ENCODE assay signal across 11 cellular contexts in the genomic region with DNA sequence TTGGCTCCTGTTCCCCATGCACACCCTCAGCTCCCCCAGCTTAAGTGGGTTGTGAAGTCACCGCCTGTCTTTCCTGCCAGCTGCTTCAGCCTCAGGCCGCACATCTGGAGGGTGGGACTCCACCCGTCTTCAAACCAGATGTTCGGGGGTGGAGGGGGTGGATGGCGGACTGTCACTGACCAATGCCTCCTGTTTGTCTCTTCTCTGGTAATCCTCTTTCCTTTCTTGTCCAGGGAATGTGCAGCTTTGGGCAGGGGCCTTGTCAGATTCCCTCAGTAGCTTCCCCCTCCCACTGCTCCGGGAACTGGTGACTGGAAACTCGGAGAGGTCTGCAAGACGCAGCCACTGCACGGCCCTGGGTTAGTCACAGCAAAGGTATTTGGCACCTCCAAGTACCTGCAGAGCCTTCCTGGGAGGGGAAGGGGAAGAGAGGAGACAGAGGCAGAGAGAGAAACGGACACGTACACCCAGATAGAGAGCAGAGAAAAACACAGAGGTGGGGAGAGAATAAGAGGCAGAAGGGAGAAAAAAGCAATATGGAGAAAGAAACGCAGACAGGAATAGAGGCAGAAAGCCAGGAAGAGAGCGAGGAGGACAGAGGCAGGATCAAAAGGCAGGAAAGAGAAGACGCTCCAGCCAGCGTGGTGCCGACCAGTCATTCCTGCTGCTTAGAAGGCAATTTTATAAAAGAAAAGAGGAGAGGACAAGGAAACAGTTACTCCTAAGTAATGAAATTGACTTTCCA. TPM values are rescaled to one million over a fixed set of nuclear protein-coding genes. Genes with fewer than 3 reads are reported as not detected.
A peak's percentile ranks its signal among the peaks of the same experiment; 100 is the strongest.
DNase-seq lines count a peak whose midpoint lies in the region; ATAC-seq and TF ChIP-seq lines count a peak whose summit lies in the region.
"Had no signal": no experiment of that assay in that cellular context is flagged by ENCODE, and none has a peak within 500 bp of the region (broad histone marks: within the 10 kb centered on the region; RNA-seq: fewer than 3 reads in every experiment).

No MANE protein-coding gene starts in this region.

- BruUV-seq in MCF 10A (replicated peaks; lab: Mats Ljungman, UMichigan): no TSS peak

- no peak overlapping the region for H3K18ac ChIP-seq in H9 (ENCODE audit: insufficient read length, low read depth, low read length)

- intact Hi-C loops in MCF 10A (cut with micrococcal nuclease): no loop called here
- intact Hi-C loops in right cardiac atrium (cut with DNase I): no loop called here

- no peak overlapping the region for H2BK20ac ChIP-seq in H9 (ENCODE audit: low read depth, low read length, poor library complexity, severe bottlenecking)

- H3K23ac ChIP-seq in H9 (ENCODE audit: insufficient read length, low read depth, low read length): no peak overlapping the region

- H2AFZ ChIP-seq in H9 (ENCODE audit: low read length): no peak overlapping the region

- H3K4ac ChIP-seq in H9 (ENCODE audit: low read depth, low read length): no peak overlapping the region

- no peak overlapping the region for H3K9ac ChIP-seq in H9 (ENCODE audit: extremely low read depth, insufficient read length, low read length)

- no peak overlapping the region for H2BK15ac ChIP-seq in H9 (ENCODE audit: low read depth, low read length)

- H3K14ac ChIP-seq in H9 (ENCODE audit: insufficient read depth, low read length): no peak overlapping the region

- H4K8ac ChIP-seq in H9 (replicated peaks; ENCODE audit: insufficient read length, low read depth, low read length): no peak overlapping the region

- POLR2A ChIA-PET in MCF 10A (lab: Yijun Ruan, JAX): interaction anchor here (0.6 to 1.7 kb wide), 6 partner anchors 21 to 271 kb away, joined by 3 to 9 read pairs (median 4); no protein-coding TSS in a partner anchor

- no peak overlapping the region for H3K4me2 ChIP-seq in H9 (ENCODE audit: insufficient read depth, insufficient read length, low read length)

- no peaks in the 10 kb centered on the region for H3K9me3 ChIP-seq in H9 (ENCODE audit: control insufficient read depth, low read depth, low read length)
- no peaks in the 10 kb centered on the region for H3K9me3 ChIP-seq in right cardiac atrium (ENCODE audit: control insufficient read depth, low read length)

- H2BK12ac ChIP-seq in H9 (ENCODE audit: insufficient read length, low read depth, low read length): no peak overlapping the region

- no peak overlapping the region for H3K27ac ChIP-seq in H9 (ENCODE audit: insufficient read length, low read depth, low read length)
- peak overlapping the region; percentile 25 for H3K27ac ChIP-seq in right cardiac atrium (ENCODE audit: low read length)

- no peak overlapping the region for H3K56ac ChIP-seq in H9 (ENCODE audit: insufficient read length, low read depth, low read length)

- no peak overlapping the region for H2BK5ac ChIP-seq in H9 (ENCODE audit: insufficient read length, low read length)

- H4K91ac ChIP-seq in H9 (ENCODE audit: insufficient read length, low read depth, low read length): no peak overlapping the region

- no peaks in the 10 kb centered on the region for H3K79me1 ChIP-seq in H9 (ENCODE audit: insufficient read depth, low read depth, low read length, poor library complexity, severe bottlenecking)

- H3K27me3 ChIP-seq in H9 (ENCODE audit: insufficient read depth, low read length) (no peaks in the 10 kb centered on the region), right cardiac atrium (ENCODE audit: control insufficient read depth, insufficient read depth) (no peaks in the 10 kb centered on the region)

- no peaks in the 10 kb centered on the region for H3K23me2 ChIP-seq in H9 (ENCODE audit: insufficient read length, low read depth, low read length, poor library complexity, severe bottlenecking)

- H3K27me3 Mint-ChIP-seq in H9 (ENCODE audit: low read depth) (peaks cover 1% of the 10 kb centered on the region), MCF 10A (ENCODE audit: insufficient read depth, unreplicated experiment) (peaks cover 4% of the 10 kb centered on the region)

- H3K4me1 ChIP-seq in H9 (ENCODE audit: insufficient read depth, low read length) (peaks cover 6% of the 10 kb centered on the region; the same call in 1 of the 2 replicates), right cardiac atrium (ENCODE audit: control insufficient read depth, insufficient read depth, low read length) (peaks cover 11% of the 10 kb centered on the region)

- H3K27ac Mint-ChIP-seq in H9 (peak overlapping the region in 2 of 3 experiments; percentile 56 to 82; a peak in 4 of 7 replicates), MCF 10A (ENCODE audit: low read depth, unreplicated experiment) (peak overlapping the region; percentile 89)
- H3K27ac Mint-ChIP-seq: activated naive CD4-positive, alpha-beta T cell treated with anti-CD3 and anti-CD28 coated beads, Interleukin-2, amount 50 U/mL, for 24 hours had no signal

- no peak overlapping the region for H2BK120ac ChIP-seq in H9 (ENCODE audit: low read depth, low read length, poor library complexity, severe bottlenecking)

- H3K36me3 Mint-ChIP-seq in H9 (ENCODE audit: insufficient read depth in 1 of 3, low read depth in 3 of 3) (peaks cover 0 to 13% (median 4%) of the 10 kb centered on the region in 3 experiments; a peak in 3 of 7 replicates), MCF 10A (ENCODE audit: insufficient read depth, unreplicated experiment) (no peaks in the 10 kb centered on the region)
- H3K36me3 Mint-ChIP-seq: activated naive CD4-positive, alpha-beta T cell treated with anti-CD3 and anti-CD28 coated beads, Interleukin-2, amount 50 U/mL, for 24 hours had no signal

- peaks cover 2% of the 10 kb centered on the region for H4K20me1 ChIP-seq in H9 (ENCODE audit: control insufficient read depth, insufficient read depth, insufficient read length)

- no peak overlapping the region for H2AK5ac ChIP-seq in H9 (ENCODE audit: insufficient read length, low read length)

- no peaks in the 10 kb centered on the region for H3K79me2 ChIP-seq in H9 (ENCODE audit: insufficient read depth, low read length)

- ATAC-seq in right cardiac atrium: peak; percentile 65 to 72

- no peaks in the 10 kb centered on the region for H3K9me3 Mint-ChIP-seq in H9
- H3K9me3 Mint-ChIP-seq in MCF 10A (ENCODE audit: unreplicated experiment): no peaks in the 10 kb centered on the region
- H3K9me3 Mint-ChIP-seq: activated naive CD4-positive, alpha-beta T cell treated with anti-CD3 and anti-CD28 coated beads, Interleukin-2, amount 50 U/mL, for 24 hours had no signal

- H3K4me3 ChIP-seq in right cardiac atrium (ENCODE audit: low read length): no peak overlapping the region
- H3K4me3 ChIP-seq in retinal pigment epithelial cell (ENCODE audit: low read length): no peak overlapping the region

- H3K4me1 Mint-ChIP-seq in H9 (peaks cover 12 to 26% of the 10 kb centered on the region in 2 experiments), MCF 10A (ENCODE audit: insufficient read depth, unreplicated experiment) (peaks cover 21% of the 10 kb centered on the region)
- H3K4me1 Mint-ChIP-seq: activated naive CD4-positive, alpha-beta T cell treated with anti-CD3 and anti-CD28 coated beads, Interleukin-2, amount 50 U/mL, for 24 hours had no signal

- no peak overlapping the region; a peak in 1 of 5 replicates for H3K4me3 Mint-ChIP-seq in H9
- peak overlapping the region; percentile 64 for H3K4me3 Mint-ChIP-seq in MCF 10A (ENCODE audit: unreplicated experiment)
- H3K4me3 Mint-ChIP-seq: activated naive CD4-positive, alpha-beta T cell treated with anti-CD3 and anti-CD28 coated beads, Interleukin-2, amount 50 U/mL, for 24 hours had no signal

- H3T11ph ChIP-seq in H9 (ENCODE audit: low read length): no peak overlapping the region

- no peak overlapping the region for H4K5ac ChIP-seq in H9 (ENCODE audit: insufficient read length, low read depth, low read length)

- TF ChIP-seq CTCF in H9 (conservative IDR thresholded peaks at IDR 0.05) (no peak), MCF 10A (IDR thresholded peaks at IDR 0.05; ENCODE audit: unreplicated experiment) (no peak), retinal pigment epithelial cell (conservative IDR thresholded peaks at IDR 0.05; ENCODE audit: low read depth, low read length) (no peak)

- DNase-seq in H9 (peak; percentile 76), MCF 10A (ENCODE audit: unreplicated experiment) (peak; percentile 72), right cardiac atrium (peak; percentile 65 to 84 (median 74)), retinal pigment epithelial cell (ENCODE audit: low read depth) (peak; percentile 52), D341Med (ENCODE audit: low spot score) (no peak), amygdala (lab: John Stamatoyannopoulos, UW) (no peak), NCI-H748 treated with DMSO at 0.1 percent for 48 hours (lab: John Stamatoyannopoulos, UW) (no peak), inferior parietal cortex (ENCODE audit: extremely low spot score) (no peak)
- DNase-seq: HCEC 1CT, KBM-7 had no signal

- no CpG with 5 or more reads among the region's 16 CpGs for WGBS in H9 (ENCODE audit: extremely low coverage, insufficient read length, low lambda C conversion rate)
- 37% methylated on average over 16 of the region's 16 CpGs for WGBS in right cardiac atrium

- CTCF ChIA-PET in MCF 10A (lab: Yijun Ruan, JAX): interaction anchor here (0.5 to 1.2 kb wide), 4 partner anchors 53 to 242 kb away, joined by 3 to 4 read pairs (median 3); no protein-coding TSS in a partner anchor

RNA-seq across cellular contexts. Expression of a gene that starts 56.1 kb away (rescaled TPM):
- 0.86 and 0.87 TPM in 2 replicates for total RNA-seq in H9 (2021)
- total RNA-seq in MCF 10A (2022): 44.9 and 50.6 TPM in 2 replicates
- 100 to 1,000 TPM; 488 to 893 (median 598) TPM for total RNA-seq in right cardiac atrium
- polyA plus RNA-seq in right cardiac atrium: 412 TPM

Comparison
In these comparisons a context has a peak if more than half of its experiments do, and no peak if none do; other contexts are left out.
1. DNase-seq: peak in H9 (single experiment), MCF 10A (single experiment), right cardiac atrium (3 of 3) and retinal pigment epithelial cell (single experiment); none in D341Med (single experiment), amygdala (0 of 56), NCI-H748 treated with DMSO at 0.1 percent for 48 hours (single experiment) and inferior parietal cortex (single experiment).
2. RNA of a gene that starts 56.1 kb away (total RNA-seq): 488 to 893 TPM in right cardiac atrium and 44.9 to 50.6 TPM in MCF 10A; 0.86 to 0.87 TPM in H9; every median in the first group is over 10 times any median in the second.